Comparison of ENCODE assay signal across 8 cellular contexts in genomic region chr12:7989827-7990491, GRCh38. TPM values are rescaled to one million over a fixed set of nuclear protein-coding genes. Genes with fewer than 3 reads are reported as not detected.
DNase-seq lines count a peak whose midpoint lies in the region; ATAC-seq and TF ChIP-seq lines count a peak whose summit lies in the region.

No MANE protein-coding gene starts in this region.

- H3K36me3 Mint-ChIP-seq in activated naive CD4-positive, alpha-beta T cell treated with anti-CD3 and anti-CD28 coated beads, Interleukin-2, amount 10 ng/mL, durations not matched to agents 7 days and 5 days = peaks cover 1% of the 10 kb centered on the region
- no peaks in the 10 kb centered on the region for H3K36me3 Mint-ChIP-seq in natural killer cell treated with Interleukin-12 subunit alpha and Interleukin-12 subunit beta and Interleukin-15 and Interleukin-18, amount 100 ng/mL, for 72 hours

- H3K27ac ChIP-seq in Peyer's patch = peak overlapping the region; percentile 2 to 37 (median 34)
- H3K27ac ChIP-seq in upper lobe of right lung = peak overlapping the region; percentile 42

- no peaks in the 10 kb centered on the region for H3K4me1 ChIP-seq in Peyer's patch
- H3K4me1 ChIP-seq in upper lobe of right lung = peaks cover 13% of the 10 kb centered on the region

- H3K4me3 ChIP-seq in Peyer's patch = no peak overlapping the region
- H3K4me3 ChIP-seq in upper lobe of right lung = no peak overlapping the region

- H3K4me3 Mint-ChIP-seq in activated naive CD4-positive, alpha-beta T cell treated with anti-CD3 and anti-CD28 coated beads, Interleukin-2, amount 10 ng/mL, durations not matched to agents 7 days and 5 days = peak overlapping the region; percentile 14
- H3K4me3 Mint-ChIP-seq in natural killer cell treated with Interleukin-12 subunit alpha and Interleukin-12 subunit beta and Interleukin-15 and Interleukin-18, amount 100 ng/mL, for 72 hours = peak overlapping the region; percentile 80

- TF ChIP-seq CTCF in GM13976 (IDR thresholded peaks at IDR 0.05; ENCODE audit: borderline replicate concordance, control extremely low read depth, extremely low read depth, insufficient read depth, missing control alignments) (no peak), Peyer's patch (IDR thresholded peaks at IDR 0.05) (no peak), upper lobe of right lung (IDR thresholded peaks at IDR 0.05) (no peak)

- H3K9me3 Mint-ChIP-seq in activated naive CD4-positive, alpha-beta T cell treated with anti-CD3 and anti-CD28 coated beads, Interleukin-2, amount 10 ng/mL, durations not matched to agents 7 days and 5 days = no peaks in the 10 kb centered on the region
- no peaks in the 10 kb centered on the region for H3K9me3 Mint-ChIP-seq in natural killer cell treated with Interleukin-12 subunit alpha and Interleukin-12 subunit beta and Interleukin-15 and Interleukin-18, amount 100 ng/mL, for 72 hours

- H3K36me3 ChIP-seq in Peyer's patch (no peaks in the 10 kb centered on the region), upper lobe of right lung (no peaks in the 10 kb centered on the region)

- peaks cover 48% of the 10 kb centered on the region for H3K4me1 Mint-ChIP-seq in activated naive CD4-positive, alpha-beta T cell treated with anti-CD3 and anti-CD28 coated beads, Interleukin-2, amount 10 ng/mL, durations not matched to agents 7 days and 5 days
- H3K4me1 Mint-ChIP-seq in natural killer cell treated with Interleukin-12 subunit alpha and Interleukin-12 subunit beta and Interleukin-15 and Interleukin-18, amount 100 ng/mL, for 72 hours (ENCODE audit: low read depth in 2 of 2) = peaks cover 15 to 20% of the 10 kb centered on the region in 2 donors

- in situ Hi-C loops in GM13976 (cut with MboI; ENCODE audit: low sequenced_read_pairs, unreplicated experiment) (loop anchor here (5.0 to 10.0 kb wide), 2 partner anchors 53 to 135 kb away; partner anchors contain the start of gene SLC2A3), G401 (cut with HindIII; ENCODE audit: low sequenced_read_pairs) (no loop called here)

- peak; percentile 96 to 99 for ATAC-seq in natural killer cell treated with Interleukin-12 subunit alpha and Interleukin-12 subunit beta and Interleukin-15 and Interleukin-18, amount 100 ng/mL, for 72 hours
- ATAC-seq in upper lobe of right lung = peak; percentile 94

- CTCF ChIA-PET in activated naive CD4-positive, alpha-beta T cell treated with anti-CD3 and anti-CD28 coated beads, Interleukin-2, amount 10 ng/mL, durations not matched to agents 7 days and 5 days (lab: Charles Lee) = interaction anchor here (2.2 to 4.7 kb wide), 2 partner anchors 29 to 56 kb away, joined by 9 to 42 read pairs; partner anchors contain the start of gene SLC2A3

- peak overlapping the region; percentile 89 for H3K27ac Mint-ChIP-seq in activated naive CD4-positive, alpha-beta T cell treated with anti-CD3 and anti-CD28 coated beads, Interleukin-2, amount 10 ng/mL, durations not matched to agents 7 days and 5 days
- H3K27ac Mint-ChIP-seq in natural killer cell treated with Interleukin-12 subunit alpha and Interleukin-12 subunit beta and Interleukin-15 and Interleukin-18, amount 100 ng/mL, for 72 hours = peak overlapping the region; percentile 81 to 83

- peak; percentile 47 for DNase-seq in GM13976 (ENCODE audit: low spot score)
- peak in 2 of 3 donors; percentile 48 to 62 for DNase-seq in Peyer's patch
- peak; percentile 79 for DNase-seq in activated naive CD4-positive, alpha-beta T cell treated with anti-CD3 and anti-CD28 coated beads, Interleukin-2, amount 10 ng/mL, durations not matched to agents 7 days and 5 days
- peak; percentile 83 for DNase-seq in natural killer cell treated with Interleukin-12 subunit alpha and Interleukin-12 subunit beta and Interleukin-15 and Interleukin-18, amount 100 ng/mL, for 72 hours (ENCODE audit: low spot score)
- peak; percentile 85 for DNase-seq in upper lobe of right lung
- DNase-seq in G401 (ENCODE audit: low spot score) = no peak
- no peak for DNase-seq in DMS79 treated with DMSO at 0.1 percent for 48 hours (lab: John Stamatoyannopoulos, UW)
- DNase-seq in NAMALWA (ENCODE audit: low spot score) = no peak

- no peaks in the 10 kb centered on the region for H3K27me3 Mint-ChIP-seq in activated naive CD4-positive, alpha-beta T cell treated with anti-CD3 and anti-CD28 coated beads, Interleukin-2, amount 10 ng/mL, durations not matched to agents 7 days and 5 days
- H3K27me3 Mint-ChIP-seq in natural killer cell treated with Interleukin-12 subunit alpha and Interleukin-12 subunit beta and Interleukin-15 and Interleukin-18, amount 100 ng/mL, for 72 hours = no peaks in the 10 kb centered on the region

- no peaks in the 10 kb centered on the region for H3K27me3 ChIP-seq in Peyer's patch
- no peaks in the 10 kb centered on the region for H3K27me3 ChIP-seq in upper lobe of right lung

- no peak for TF ChIP-seq POLR2A in Peyer's patch (IDR thresholded peaks at IDR 0.05)

- H3K9me3 ChIP-seq in Peyer's patch (no peaks in the 10 kb centered on the region), upper lobe of right lung (no peaks in the 10 kb centered on the region)

- intact Hi-C loops in upper lobe of right lung (cut with DNase I) = loop anchor here (10.0 kb wide), 1 partner anchor 55 kb away; the partner anchor contains the start of gene SLC2A3

RNA-seq across cellular contexts. Expression of gene FOXJ2, which starts 42.6 kb away (rescaled TPM):
- total RNA-seq in Peyer's patch = 10 to 100 TPM in 3 of 4 donors, 1 to 10 TPM in 1; 9.6 to 16.5 (median 13.9) TPM
- total RNA-seq in natural killer cell treated with Interleukin-12 subunit alpha and Interleukin-12 subunit beta and Interleukin-15 and Interleukin-18, amount 100 ng/mL, for 72 hours = 10 to 100 TPM; 16.2 to 17.2 TPM
- 20.3 TPM for total RNA-seq in upper lobe of right lung
- 3.4 and 8.1 TPM in 2 replicates for total RNA-seq in G401 (2014; rRNA removed; shearing (Covaris generic))

RNA-seq across cellular contexts. Expression of gene SLC2A3, which starts 54.0 kb away (rescaled TPM):
- total RNA-seq in Peyer's patch (10 to 100 TPM in 2 of 4 donors, 1 to 10 TPM in 2; 1.9 to 69.3 (median 11.2) TPM), upper lobe of right lung (153 TPM)
- 100 to 1,000 TPM; 250 to 356 TPM for total RNA-seq in natural killer cell treated with Interleukin-12 subunit alpha and Interleukin-12 subunit beta and Interleukin-15 and Interleukin-18, amount 100 ng/mL, for 72 hours
- 32.5 and 32.9 TPM in 2 replicates for total RNA-seq in G401 (2014; rRNA removed; shearing (Covaris generic))

Comparison
In these comparisons a context has a peak if more than half of its experiments do, and no peak if none do; other contexts are left out.
1. DNase-seq: peak in GM13976 (single experiment), Peyer's patch (2 of 3), activated naive CD4-positive, alpha-beta T cell treated with anti-CD3 and anti-CD28 coated beads, Interleukin-2, amount 10 ng/mL, durations not matched to agents 7 days and 5 days (single experiment), natural killer cell treated with Interleukin-12 subunit alpha and Interleukin-12 subunit beta and Interleukin-15 and Interleukin-18, amount 100 ng/mL, for 72 hours (single experiment) and upper lobe of right lung (single experiment); none in G401 (single experiment), DMS79 treated with DMSO at 0.1 percent for 48 hours (single experiment) and NAMALWA (single experiment).